Comparison of ENCODE assay signal across 8 cellular contexts in genomic region chr1:155135416-155136197, GRCh38. TPM values are rescaled to one million over a fixed set of nuclear protein-coding genes. Genes with fewer than 3 reads are reported as not detected.
DNase-seq lines count a peak whose midpoint lies in the region; ATAC-seq and TF ChIP-seq lines count a peak whose summit lies in the region.

SLC50A1 (plus strand) TSS chr1:155135852; CDS start chr1:155135912, 60 bp downstream.

- H3K9me3 ChIP-seq in BE2C = no peaks in the 10 kb centered on the region

- no peak for TF ChIP-seq CTCF in BE2C (IDR thresholded peaks at IDR 0.05; ENCODE audit: low read depth, low read length)
- TF ChIP-seq CTCF in choroid plexus epithelial cell (conservative IDR thresholded peaks at IDR 0.05; ENCODE audit: low read depth, low read length) = no peak

- H3K36me3 ChIP-seq in BE2C = no peaks in the 10 kb centered on the region; the same call in 1 of the 2 replicates

- H3K27me3 ChIP-seq in BE2C = no peaks in the 10 kb centered on the region

- ATAC-seq in GM19324 (IDR thresholded peaks at IDR 0.05; ENCODE audit: low FRiP score, unreplicated experiment) (peak; percentile 88), HG03469 (IDR thresholded peaks at IDR 0.05; ENCODE audit: unreplicated experiment) (peak; percentile 51), left colon (peak; percentile 79)

- DNase-seq in BE2C = peak; percentile 98
- DNase-seq in NCI-H526 (lab: John Stamatoyannopoulos, UW) = peak; percentile 97 to 100
- DNase-seq in activated CD4-positive, alpha-beta T cell treated with anti-CD3 and anti-CD28 coated beads for 4 hours = peak; percentile 86 to 89
- peak; percentile 96 for DNase-seq in choroid plexus epithelial cell (ENCODE audit: low read depth)
- DNase-seq in left colon = peak; percentile 94 to 97
- peak; percentile 86 to 92 for DNase-seq in stimulated activated CD4-positive, alpha-beta T cell treated with anti-CD3 and anti-CD28 coated beads, Interleukin-1b, Interleukin-23, amount 100 ng/mL, for 4 hours (ENCODE audit: low read depth in 2 of 2)

- intact Hi-C loops in left colon (cut with DNase I, micrococcal nuclease) = no loop called here

- H3K4me3 ChIP-seq in BE2C (ENCODE audit: low read depth, low read length) = peak within 1 kb of the TSS; percentile 95
- H3K4me3 ChIP-seq in choroid plexus epithelial cell (ENCODE audit: low read depth, low read length) = peak within 1 kb of the TSS; percentile 71

- H3K4me1 ChIP-seq in BE2C = no peaks in the 10 kb centered on the region

RNA-seq across cellular contexts. Expression of gene SLC50A1, which starts in this region (rescaled TPM):
- polyA plus RNA-seq in BE2C (2012; ENCODE audit: insufficient read depth, insufficient read length, low read depth) = 37.1 TPM
- total RNA-seq in left colon = 100 to 1,000 TPM in 1 of 2 donors, 10 to 100 TPM in 1; 70.6 to 107 TPM

Comparison
In these comparisons a context has a peak if more than half of its experiments do, and no peak if none do; other contexts are left out.
1. Peak in every context shown above with its lines: DNase-seq, ATAC-seq and H3K4me3 ChIP-seq.